Comparison of ENCODE assay signal across 10 cellular contexts in genomic region chr11:65489706-65490310, GRCh38. TPM values are rescaled to one million over a fixed set of nuclear protein-coding genes. Genes with fewer than 3 reads are reported as not detected.
DNase-seq lines count a peak whose midpoint lies in the region; ATAC-seq, FAIRE-seq and TF ChIP-seq lines count a peak whose summit lies in the region.
"Had no signal": no experiment of that assay in that cellular context is flagged by ENCODE, and none has a peak within 500 bp of the region (broad histone marks: within the 10 kb centered on the region; RNA-seq: fewer than 3 reads in every experiment).

No MANE protein-coding gene starts in this region.

- H2BK5ac ChIP-seq in H1 (ENCODE audit: low read depth, low read length), result peak overlapping the region; percentile 99

- H3K4me3 ChIP-seq in heart right ventricle (peak overlapping the region in 1 of 10 donors; percentile 7), H1 (ENCODE audit: extremely low read depth in 1 of 4, insufficient read depth in 2 of 4, low read depth in 3 of 4, low read length in 4 of 4) (peak overlapping the region in 1 of 4 experiments; percentile 9; a peak in 1 of 8 replicates), vagina (peak overlapping the region in 1 of 2 donors; percentile 12)

- in situ Hi-C loops in KBM-7 (cut with MboI; ENCODE audit: low pct_unique_long_range_greater_than_20kb, low sequenced_read_pairs), result no loop called here

- no peak for TF ChIP-seq CTCF in heart right ventricle (IDR thresholded peaks at IDR 0.05)
- no peak for TF ChIP-seq CTCF in H1 (IDR thresholded peaks at IDR 0.05; ENCODE audit: control extremely low read depth in 1 of 3, insufficient read depth in 1 of 3, low read depth in 1 of 3, low read length in 3 of 3)
- no peak for TF ChIP-seq CTCF in vagina (IDR thresholded peaks at IDR 0.05)

- peak overlapping the region; percentile 27 for H4K5ac ChIP-seq in H1 (ENCODE audit: insufficient read length, low read depth, low read length)

- TF ChIP-seq RAD21 in H1 (IDR thresholded peaks at IDR 0.05 in 1 of 2, conservative IDR thresholded peaks at IDR 0.05 in 1 of 2; ENCODE audit: low read depth in 2 of 2, low read length in 2 of 2), result no peak

- TF ChIP-seq EP300 in H1 (IDR thresholded peaks at IDR 0.05; ENCODE audit: borderline replicate concordance in 1 of 2, low read depth in 2 of 2, low read length in 2 of 2), result no peak

- H4K8ac ChIP-seq in H1 (ENCODE audit: extremely low read depth, insufficient read depth, low read length), result peak overlapping the region; percentile 39; the same call in 1 of the 2 replicates

- peak overlapping the region; percentile 90 for H4K91ac ChIP-seq in H1 (replicated peaks; ENCODE audit: insufficient read length, low read length)

- H3K23me2 ChIP-seq in H1 (ENCODE audit: low read depth, low read length), result no peaks in the 10 kb centered on the region; the same call in none of the 2 replicates

- H2BK12ac ChIP-seq in H1 (ENCODE audit: low read depth, low read length), result peak overlapping the region; percentile 99

- H3K23ac ChIP-seq in H1 (ENCODE audit: insufficient read length), result no peak overlapping the region

- no peaks in the 10 kb centered on the region for H3K9me3 ChIP-seq in heart right ventricle
- no peaks in the 10 kb centered on the region for H3K9me3 ChIP-seq in H1 (ENCODE audit: insufficient read depth in 2 of 2, low read depth in 1 of 2, low read length in 1 of 2)
- no peaks in the 10 kb centered on the region for H3K9me3 ChIP-seq in vagina

- CTCF ChIA-PET in H1 (lab: Charles Lee; ENCODE audit: partially characterized antibody), result interaction anchor here (0.6 to 29.0 kb wide), 9 partner anchors 9 to 98 kb away, joined by 3 to 809 read pairs (median 3); partner anchors contain the start of gene MALAT1

- peak overlapping the region; percentile 4 for H2BK120ac ChIP-seq in H1 (replicated peaks; ENCODE audit: low read depth, low read length)

- H4K20me1 ChIP-seq in H1 (replicated peaks in 1 of 2; ENCODE audit: control insufficient read depth in 1 of 2, insufficient read depth in 2 of 2, low read length in 2 of 2), result no peaks in the 10 kb centered on the region

- H3K4me1 ChIP-seq in heart right ventricle (peaks cover 75 to 98% (median 93%) of the 10 kb centered on the region in 9 donors), H1 (replicated peaks in 1 of 4; ENCODE audit: control insufficient read depth in 3 of 4, insufficient read depth in 4 of 4, low read length in 3 of 4) (peaks cover 44 to 62% (median 52%) of the 10 kb centered on the region in 4 experiments), vagina (peaks cover 96% of the 10 kb centered on the region)

- H3K56ac ChIP-seq in H1 (replicated peaks; ENCODE audit: insufficient read length, low read depth, low read length), result peak overlapping the region; percentile 3

- no peak for TF ChIP-seq POLR2A in H1 (IDR thresholded peaks at IDR 0.05; ENCODE audit: control extremely low read depth in 1 of 2, low read depth in 2 of 2, low read length in 2 of 2)
- no peak for TF ChIP-seq POLR2A in vagina (IDR thresholded peaks at IDR 0.05)

- H2AK5ac ChIP-seq in H1 (ENCODE audit: low read depth, low read length), result peak overlapping the region; percentile 93

- peak overlapping the region; percentile 88 to 100 (median 99) for H3K27ac ChIP-seq in heart right ventricle
- peak overlapping the region; percentile 96 for H3K27ac ChIP-seq in H1 (ENCODE audit: low read depth, low read length)
- peak overlapping the region; percentile 100 for H3K27ac ChIP-seq in vagina

- no peak for FAIRE-seq in H1 (lab: Jason Lieb, UNC)

- peak overlapping the region; percentile 84; the same call in 1 of the 2 replicates for H2BK15ac ChIP-seq in H1 (ENCODE audit: low read length)

- H3K79me1 ChIP-seq in H1 (ENCODE audit: low read depth, low read length), result no peaks in the 10 kb centered on the region; the same call in 1 of the 2 replicates

- H3K14ac ChIP-seq in H1 (ENCODE audit: insufficient read length), result no peak overlapping the region

- no peaks in the 10 kb centered on the region for H3K79me2 ChIP-seq in H1 (ENCODE audit: control insufficient read depth in 1 of 2, insufficient read depth in 2 of 2, low read length in 2 of 2)

- DNase-seq in heart right ventricle (peak; percentile 46 to 52), Right ventricle myocardium inferior (ENCODE audit: missing footprints) (no peak), H1 (ENCODE audit: low read depth in 1 of 2, low spot score in 2 of 2) (no peak), myocyte (ENCODE audit: low read depth) (peak; percentile 91), vagina (ENCODE audit: extremely low spot score in 2 of 2) (peak in 1 of 2 donors; percentile 91), KBM-7 (no peak)
- DNase-seq in activated naive CD4-positive, alpha-beta T cell treated with Interleukin-2 at 50 U/mL for 16 hours, result no peak
- DNase-seq: midbrain, NCI-H345 had no signal

- H3K27me3 ChIP-seq in heart right ventricle (no peaks in the 10 kb centered on the region), H1 (replicated peaks in 1 of 4; ENCODE audit: control insufficient read depth in 3 of 4, extremely low read depth in 1 of 4, insufficient read depth in 3 of 4, low read length in 3 of 4) (no peaks in the 10 kb centered on the region), vagina (no peaks in the 10 kb centered on the region)

- H3K9ac ChIP-seq in H1 (replicated peaks in 1 of 4; ENCODE audit: extremely low read depth in 1 of 4, low read depth in 3 of 4, low read length in 3 of 4), result peak overlapping the region in 2 of 4 experiments; percentile 14 to 28; a peak in 4 of 7 replicates

- H2AFZ ChIP-seq in H1 (ENCODE audit: low read length), result no peak overlapping the region

- peak overlapping the region; percentile 84 to 86; a peak in 3 of 4 replicates for H3K4me2 ChIP-seq in H1 (ENCODE audit: insufficient read depth in 1 of 2, low read depth in 2 of 2, low read length in 2 of 2)

- peak overlapping the region; percentile 84 for H3K18ac ChIP-seq in H1 (ENCODE audit: extremely low read depth, low read length)

- intact Hi-C loops in heart right ventricle (cut with DNase I), result no loop called here
- intact Hi-C loops in Right ventricle myocardium inferior (cut with DNase I), result no loop called here
- intact Hi-C loops in vagina (cut with DNase I), result loop anchor here (1.0 kb wide), 1 partner anchor 13 kb away; no protein-coding TSS in a partner anchor

- H3K36me3 ChIP-seq in heart right ventricle (no peaks in the 10 kb centered on the region), H1 (ENCODE audit: control insufficient read depth in 2 of 4, insufficient read depth in 4 of 4, low read length in 3 of 4) (no peaks in the 10 kb centered on the region), vagina (no peaks in the 10 kb centered on the region)

- 14 to 29% methylated on average over 8 of the region's 8 CpGs for WGBS in heart right ventricle, 2 donors
- 73% methylated on average over 8 of the region's 8 CpGs; no CpG with 5 or more reads in 1 of the 2 experiments for WGBS in H1 (ENCODE audit: extremely low coverage in 1 of 2, insufficient coverage in 1 of 2, insufficient read length in 1 of 2, insufficient replicate concordance in 2 of 2, low coverage in 1 of 2, low lambda C conversion rate in 2 of 2, missing lambda C conversion rate in 1 of 2), 2 experiments

- H3K4ac ChIP-seq in H1 (replicated peaks; ENCODE audit: insufficient read length, low read depth, low read length), result peak overlapping the region; percentile 55

- POLR2A ChIA-PET in H1 (lab: Charles Lee; ENCODE audit: partially characterized antibody), result interaction anchor here (0.9 to 29.8 kb wide), 7 partner anchors 19 to 134 kb away, joined by 3 to 1569 read pairs (median 5); partner anchors contain the start of genes MALAT1 and NEAT1

- H2BK20ac ChIP-seq in H1 (ENCODE audit: low read length), result peak overlapping the region; percentile 92

- no peak for ATAC-seq in heart right ventricle
- ATAC-seq in Right ventricle myocardium inferior, result no peak
- ATAC-seq in HG03135 (IDR thresholded peaks at IDR 0.05; ENCODE audit: unreplicated experiment), result no peak

TF ChIP-seq in H1, 55 proteins besides CTCF, POLR2A, EP300 and RAD21 (continues in another document):
- no peak for TF ChIP-seq TAF1 (IDR thresholded peaks at IDR 0.05; ENCODE audit: low read depth, low read length)
- no peak for TF ChIP-seq POU5F1 (IDR thresholded peaks at IDR 0.05; ENCODE audit: low read depth, low read length)
- no peak for TF ChIP-seq KDM1A (IDR thresholded peaks at IDR 0.05; ENCODE audit: borderline replicate concordance, low read length)
- no peak for TF ChIP-seq NANOG (IDR thresholded peaks at IDR 0.05; ENCODE audit: insufficient read depth, low read depth, low read length, poor library complexity, severe bottlenecking)
- TF ChIP-seq HDAC2 (IDR thresholded peaks at IDR 0.05; ENCODE audit: borderline replicate concordance in 1 of 2, low read depth in 2 of 2, low read length in 2 of 2), result no peak

RNA-seq across cellular contexts. Expression of gene MALAT1, which starts 9.0 kb away (rescaled TPM):
- 1,000 to 10,000 TPM; 4,742 to 8,462 (median 5,956) TPM for total RNA-seq in heart right ventricle
- 1,000 to 10,000 TPM in 1 of 2 donors, 100 to 1,000 TPM in 1; 205 to 8,339 TPM for polyA plus RNA-seq in heart right ventricle
- total RNA-seq in Right ventricle myocardium inferior, result 5,781 TPM
- 911 and 984 TPM in 2 replicates for total RNA-seq in H1 (2021; fragmentation: NEBNext Ultra II Directional; extraction: Animal tissue kit (Norgen Biotek cat#: 25700))
- 115 and 138 TPM in 2 replicates for polyA plus RNA-seq in H1 (2011; rRNA removed)
- polyA plus RNA-seq in H1 (2011; cell fraction: cytosol; rRNA removed), result 212 TPM
- 619 TPM for polyA plus RNA-seq in H1 (2011; cell fraction: nucleus; rRNA removed)
- polyA plus RNA-seq in H1 (2012, experiment 1 of 2), result 175 to 282 TPM (median 222 TPM) in 4 replicates
- 15.8 TPM for polyA plus RNA-seq in H1 (2012, experiment 2 of 2)
- polyA plus RNA-seq in H1 (2013, experiment 1 of 2), result 300 TPM
- polyA plus RNA-seq in H1 (2013, experiment 2 of 2), result 230 TPM
- 1,379 and 1,792 TPM in 2 replicates for polyA minus RNA-seq in H1 (2011; rRNA and poly(A)+ RNA removed)
- polyA minus RNA-seq in H1 (2011; cell fraction: cytosol; rRNA and poly(A)+ RNA removed), result 1,548 TPM
- polyA minus RNA-seq in H1 (2011; cell fraction: nucleus; rRNA and poly(A)+ RNA removed), result 4,417 TPM
- 5,859 and 8,069 TPM in 2 replicates for total RNA-seq in myocyte
- 1,663 TPM for polyA plus RNA-seq in myocyte (2012)
- 16,459 TPM for total RNA-seq in vagina

RNA-seq across cellular contexts. Expression of gene SCYL1, which starts 35.1 kb away (rescaled TPM):
- 10 to 100 TPM; 47.4 to 66.9 (median 55.6) TPM for total RNA-seq in heart right ventricle
- 100 to 1,000 TPM in 1 of 2 donors, 10 to 100 TPM in 1; 90.0 to 130 TPM for polyA plus RNA-seq in heart right ventricle
- 55.6 TPM for total RNA-seq in Right ventricle myocardium inferior
- total RNA-seq in H1 (2021; fragmentation: NEBNext Ultra II Directional; extraction: Animal tissue kit (Norgen Biotek cat#: 25700)), result 59.4 and 59.8 TPM in 2 replicates
- 77.7 and 111 TPM in 2 replicates for polyA plus RNA-seq in H1 (2011; rRNA removed)
- polyA plus RNA-seq in H1 (2011; cell fraction: cytosol; rRNA removed), result 81.5 TPM
- polyA plus RNA-seq in H1 (2011; cell fraction: nucleus; rRNA removed), result 125 TPM
- polyA plus RNA-seq in H1 (2012, experiment 1 of 2), result 25.2 to 54.4 TPM (median 48.4 TPM) in 4 replicates
- polyA plus RNA-seq in H1 (2012, experiment 2 of 2), result 47.9 TPM
- 44.5 TPM for polyA plus RNA-seq in H1 (2013, experiment 1 of 2)
- polyA plus RNA-seq in H1 (2013, experiment 2 of 2), result 50.1 TPM
- 40.4 and 48.7 TPM in 2 replicates for polyA minus RNA-seq in H1 (2011; rRNA and poly(A)+ RNA removed)
- polyA minus RNA-seq in H1 (2011; cell fraction: cytosol; rRNA and poly(A)+ RNA removed), result 40.9 TPM
- polyA minus RNA-seq in H1 (2011; cell fraction: nucleus; rRNA and poly(A)+ RNA removed), result 32.2 TPM
- total RNA-seq in myocyte, result 84.4 and 128 TPM in 2 replicates
- 94.5 TPM for polyA plus RNA-seq in myocyte (2012)
- 77.3 TPM for total RNA-seq in vagina

Comparison
In these comparisons a context has a peak if more than half of its experiments do, and no peak if none do; other contexts are left out.
1. DNase-seq: peak in heart right ventricle (2 of 2) and myocyte (single experiment); none in Right ventricle myocardium inferior (single experiment), H1 (0 of 2), activated naive CD4-positive, alpha-beta T cell treated with Interleukin-2 at 50 U/mL for 16 hours (single experiment) and KBM-7 (single experiment).
2. Peak in every context shown above with its lines, with median percentiles within 50 percentile points of each other: H3K27ac ChIP-seq.